ENCODE assay signal across 10 cellular contexts in genomic region chr12:121404734-121405133, GRCh38. TPM values are rescaled to one million over a fixed set of nuclear protein-coding genes. Genes with fewer than 3 reads are reported as not detected.
DNase-seq lines count a peak whose midpoint lies in the region; ATAC-seq and TF ChIP-seq lines count a peak whose summit lies in the region.
"Had no signal": no experiment of that assay in that cellular context is flagged by ENCODE, and none has a peak within 500 bp of the region (broad histone marks: within the 10 kb centered on the region; RNA-seq: fewer than 3 reads in every experiment).

No MANE protein-coding gene starts in this region.

- ATAC-seq in activated T-cell treated with anti-CD3 and anti-CD28 coated beads, Interleukin-2, amount 50 U/mL, for 72 hours (replicated peaks in 1 of 2), result no peak
- no peak for ATAC-seq in GM19351 (IDR thresholded peaks at IDR 0.05; ENCODE audit: unreplicated experiment)
- no peak for ATAC-seq in GM19397 (IDR thresholded peaks at IDR 0.05; ENCODE audit: unreplicated experiment)
- no peak for ATAC-seq in GM18498 (IDR thresholded peaks at IDR 0.05; ENCODE audit: unreplicated experiment)
- ATAC-seq: stimulated activated effector memory CD8-positive, alpha-beta T cell treated with anti-CD3 and anti-CD28 coated beads, Interleukin-12 subunit alpha, Interleukin-12 subunit beta, amount 100 ng/mL, for 72 hours had no signal

- WGBS in testis, 2 donors, result 93 to 97% methylated on average over 1 of the region's 1 CpG

- H3K4me1 ChIP-seq in testis, result peaks cover 12% of the 10 kb centered on the region

- H3K4me3 Mint-ChIP-seq in activated T-cell treated with anti-CD3 and anti-CD28 coated beads, Interleukin-2, amount 50 U/mL, for 72 hours, result no peak overlapping the region
- H3K4me3 Mint-ChIP-seq: stimulated activated effector memory CD8-positive, alpha-beta T cell treated with anti-CD3 and anti-CD28 coated beads, Interleukin-12 subunit alpha, Interleukin-12 subunit beta, amount 100 ng/mL, for 72 hours had no signal

- no peaks in the 10 kb centered on the region for H3K9me3 ChIP-seq in testis

- H3K4me1 Mint-ChIP-seq in activated T-cell treated with anti-CD3 and anti-CD28 coated beads, Interleukin-2, amount 50 U/mL, for 72 hours (ENCODE audit: low read depth), result peaks cover 57% of the 10 kb centered on the region

- H3K4me3 ChIP-seq in cardiac fibroblast (replicated peaks in 1 of 2; ENCODE audit: low read depth in 2 of 2, low read length in 2 of 2), result no peak overlapping the region
- no peak overlapping the region for H3K4me3 ChIP-seq in testis

- H3K27ac Mint-ChIP-seq in activated T-cell treated with anti-CD3 and anti-CD28 coated beads, Interleukin-2, amount 50 U/mL, for 72 hours, result peak overlapping the region; percentile 42
- H3K27ac Mint-ChIP-seq: stimulated activated effector memory CD8-positive, alpha-beta T cell treated with anti-CD3 and anti-CD28 coated beads, Interleukin-12 subunit alpha, Interleukin-12 subunit beta, amount 100 ng/mL, for 72 hours had no signal

- no peaks in the 10 kb centered on the region for H3K36me3 ChIP-seq in testis (ENCODE audit: low read depth, missing control alignments)

- TF ChIP-seq POLR2A in testis (IDR thresholded peaks at IDR 0.05), result no peak

- H3K9me3 Mint-ChIP-seq in activated T-cell treated with anti-CD3 and anti-CD28 coated beads, Interleukin-2, amount 50 U/mL, for 72 hours, result no peaks in the 10 kb centered on the region
- H3K9me3 Mint-ChIP-seq: stimulated activated effector memory CD8-positive, alpha-beta T cell treated with anti-CD3 and anti-CD28 coated beads, Interleukin-12 subunit alpha, Interleukin-12 subunit beta, amount 100 ng/mL, for 72 hours had no signal

- no peaks in the 10 kb centered on the region for H3K27me3 ChIP-seq in testis

- peaks cover 18 to 34% of the 10 kb centered on the region in 2 donors for H3K36me3 Mint-ChIP-seq in activated T-cell treated with anti-CD3 and anti-CD28 coated beads, Interleukin-2, amount 50 U/mL, for 72 hours (ENCODE audit: insufficient read depth in 2 of 2)

- no peak for TF ChIP-seq CTCF in cardiac fibroblast (IDR thresholded peaks at IDR 0.05; ENCODE audit: low read depth, low read length)
- TF ChIP-seq CTCF in testis (IDR thresholded peaks at IDR 0.05), result no peak

- H3K27ac ChIP-seq in testis, result no peak overlapping the region

- DNase-seq in activated T-cell treated with anti-CD3 and anti-CD28 coated beads, Interleukin-2, amount 50 U/mL, for 72 hours, result no peak
- DNase-seq in activated T-cell treated with anti-CD3 and anti-CD28 coated beads, Interleukin-2, amount 50 U/mL, for 1 hour, result no peak
- DNase-seq in NCI-H2227 treated with DMSO at 0.1 percent for 48 hours (lab: John Stamatoyannopoulos, UW), result peak; percentile 75
- DNase-seq in cardiac fibroblast (ENCODE audit: low read depth in 2 of 2), result peak; percentile 17 to 27
- DNase-seq in testis, result peak; percentile 28
- DNase-seq: ACHN had no signal

- intact Hi-C loops in testis (cut with DNase I; ENCODE audit: low total_unique reads), result no loop called here

- no peaks in the 10 kb centered on the region for H3K27me3 Mint-ChIP-seq in activated T-cell treated with anti-CD3 and anti-CD28 coated beads, Interleukin-2, amount 50 U/mL, for 72 hours (ENCODE audit: low read depth)

RNA-seq across cellular contexts. Expression of gene RNF34, which starts 4.8 kb away (rescaled TPM):
- total RNA-seq in activated T-cell treated with anti-CD3 and anti-CD28 coated beads, Interleukin-2, amount 50 U/mL, for 72 hours, result 10 to 100 TPM; 88.6 to 99.0 TPM
- 10 to 100 TPM; 84.5 to 96.6 TPM for total RNA-seq in testis
- polyA plus RNA-seq in testis (ENCODE audit: insufficient read depth, low read depth, low replicate concordance), result 59.2 TPM

RNA-seq across cellular contexts. Expression of gene ANAPC5, which starts 52.5 kb away (rescaled TPM):
- total RNA-seq in activated T-cell treated with anti-CD3 and anti-CD28 coated beads, Interleukin-2, amount 50 U/mL, for 72 hours, result 100 to 1,000 TPM; 101 to 102 TPM
- total RNA-seq in testis, result 100 to 1,000 TPM; 143 to 158 TPM
- polyA plus RNA-seq in testis (ENCODE audit: insufficient read depth, low read depth, low replicate concordance), result 95.9 TPM

Comparison
In these comparisons a context has a peak if more than half of its experiments do, and no peak if none do; other contexts are left out.
1. DNase-seq: peak in NCI-H2227 treated with DMSO at 0.1 percent for 48 hours (single experiment), cardiac fibroblast (2 of 2) and testis (single experiment); none in activated T-cell treated with anti-CD3 and anti-CD28 coated beads, Interleukin-2, amount 50 U/mL, for 72 hours (0 of 2) and activated T-cell treated with anti-CD3 and anti-CD28 coated beads, Interleukin-2, amount 50 U/mL, for 1 hour (single experiment).